ENCODE assay signal across 23 cellular contexts in genomic region chr7:104908636-104909035, GRCh38.
"Had no signal": no experiment of that assay in that cellular context is flagged by ENCODE, and none has a peak within 500 bp of the region (broad histone marks: within the 10 kb centered on the region; RNA-seq: fewer than 3 reads in every experiment).

No MANE protein-coding gene starts in this region.

- H3K27ac ChIP-seq: dorsolateral prefrontal cortex, hepatocyte, pancreas, tibial artery, upper lobe of right lung, vagina had no signal

- H3K27me3 ChIP-seq: dorsolateral prefrontal cortex, hepatocyte, pancreas, tibial artery, upper lobe of right lung, vagina had no signal

- ATAC-seq: left cardiac atrium; left ventricle myocardium superior; pancreas; right cardiac atrium; stimulated activated effector memory CD8-positive, alpha-beta T cell treated with anti-CD3 and anti-CD28 coated beads, Interleukin-12 subunit alpha, Interleukin-12 subunit beta, amount 100 ng/mL, for 72 hours; upper lobe of right lung had no signal

- H3K4me3 ChIP-seq: dorsolateral prefrontal cortex, hepatocyte, lung, pancreas, smooth muscle cell, tibial artery, upper lobe of right lung, vagina had no signal

- H2AFZ ChIP-seq: hepatocyte had no signal

- H3K36me3 ChIP-seq: pancreas, tibial artery, upper lobe of right lung, vagina had no signal

- H3K9me3 ChIP-seq: pancreas, tibial artery, upper lobe of right lung, vagina had no signal

- H3K4me2 ChIP-seq: hepatocyte, smooth muscle cell had no signal

- DNase-seq: cortex of kidney; dorsolateral prefrontal cortex; effector CD8-positive, alpha-beta T cell; foreskin melanocyte; head of caudate nucleus; kidney; left cardiac atrium; left ventricle myocardium superior; mesenchymal stem cell; midbrain; naive B cell; occipital lobe; pancreas; right cardiac atrium; stimulated activated CD4-positive, alpha-beta T cell treated with anti-CD3 and anti-CD28 coated beads, Interleukin-4, amount 100 ng/mL, for 1 hour; stimulated activated CD8-positive, alpha-beta memory T cell treated with anti-CD3 and anti-CD28 coated beads, Interleukin-4, amount 100 ng/mL, for 48 hours; tibial artery; upper lobe of right lung had no signal

- H3K4me1 ChIP-seq: pancreas, tibial artery, upper lobe of right lung, vagina had no signal
